12 cellular contexts compared by ENCODE assay signal in the genomic region with DNA sequence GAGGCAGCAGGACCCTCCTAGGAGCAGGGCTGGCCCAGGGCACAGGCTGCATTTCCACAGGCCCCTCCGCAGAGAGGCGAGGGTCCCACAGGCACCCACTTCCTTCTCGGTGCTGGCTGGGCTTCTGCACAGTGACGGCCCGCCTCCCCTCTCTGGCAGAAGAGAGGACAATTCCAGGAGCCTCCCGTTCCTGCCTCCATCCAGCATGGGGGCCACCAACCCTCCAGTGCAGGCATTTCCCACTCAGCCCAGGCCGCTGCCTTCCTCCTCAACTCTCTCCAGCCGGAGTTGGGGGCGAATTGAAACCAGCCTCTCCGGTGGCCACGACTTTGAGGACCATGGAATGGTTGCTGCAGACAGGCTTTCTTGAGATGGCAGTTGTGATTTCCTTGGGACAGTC.
DNase-seq lines count a peak whose midpoint lies in the region; ATAC-seq and TF ChIP-seq lines count a peak whose summit lies in the region.
"Had no signal": no experiment of that assay in that cellular context is flagged by ENCODE, and none has a peak within 500 bp of the region (broad histone marks: within the 10 kb centered on the region; RNA-seq: fewer than 3 reads in every experiment).

No MANE protein-coding gene starts in this region.

- TF ChIP-seq EP300 in sigmoid colon (IDR thresholded peaks at IDR 0.05), result no peak

- H3K27me3 ChIP-seq in BLaER1 (no peaks in the 10 kb centered on the region), RWPE2 (ENCODE audit: insufficient read depth, poor library complexity, severe bottlenecking) (no peaks in the 10 kb centered on the region), sigmoid colon (peaks cover 0 to 10% (median 0%) of the 10 kb centered on the region in 3 donors)

- H3K4me3 ChIP-seq in BLaER1, result no peak overlapping the region
- H3K4me3 ChIP-seq in RWPE2 (ENCODE audit: severe bottlenecking), result no peak overlapping the region
- no peak overlapping the region for H3K4me3 ChIP-seq in sigmoid colon

- H3K36me3 ChIP-seq in BLaER1 (no peaks in the 10 kb centered on the region), RWPE2 (ENCODE audit: low read depth) (no peaks in the 10 kb centered on the region), sigmoid colon (no peaks in the 10 kb centered on the region)

- H3K4me1 ChIP-seq in BLaER1 (peaks cover 54% of the 10 kb centered on the region), RWPE2 (ENCODE audit: insufficient read depth, poor library complexity, severe bottlenecking) (no peaks in the 10 kb centered on the region), sigmoid colon (peaks cover 0 to 4% (median 0%) of the 10 kb centered on the region in 4 donors)
- H3K4me1 ChIP-seq: Caco-2 had no signal

- H3K4me2 ChIP-seq in BLaER1, result peak overlapping the region; percentile 73; the same call in 1 of the 2 replicates

- H3K27ac ChIP-seq in BLaER1 (no peak overlapping the region), RWPE2 (ENCODE audit: poor library complexity, severe bottlenecking) (no peak overlapping the region), sigmoid colon (no peak overlapping the region)

- no peak for TF ChIP-seq CTCF in RWPE2 (IDR thresholded peaks at IDR 0.05; ENCODE audit: poor library complexity, severe bottlenecking)
- no peak for TF ChIP-seq CTCF in sigmoid colon (IDR thresholded peaks at IDR 0.05)

- no peak overlapping the region for H3K9ac ChIP-seq in BLaER1

- H3K9me3 ChIP-seq in BLaER1 (peaks cover 53% of the 10 kb centered on the region), RWPE2 (ENCODE audit: severe bottlenecking) (peaks cover 9% of the 10 kb centered on the region), sigmoid colon (peaks cover 6 to 20% (median 17%) of the 10 kb centered on the region in 4 donors)

- 86 to 92% methylated on average over 11 of the region's 11 CpGs for WGBS in sigmoid colon, 2 donors

- no peak for TF ChIP-seq POLR2A in sigmoid colon (IDR thresholded peaks at IDR 0.05)

- H4K20me1 ChIP-seq in BLaER1, result no peaks in the 10 kb centered on the region

- DNase-seq in RWPE2 (ENCODE audit: low spot score) (peak; percentile 29), left lobe of liver (ENCODE audit: low spot score) (peak; percentile 11), sigmoid colon (peak; percentile 27), DMS 273 (lab: John Stamatoyannopoulos, UW; ENCODE audit: unreplicated experiment) (no peak), kidney glomerular epithelial cell (lab: John Stamatoyannopoulos, UW) (no peak)
- DNase-seq: Caco-2; CD8-positive, alpha-beta memory T cell; DMS53; GF-D8 had no signal

- intact Hi-C loops in sigmoid colon (cut with DNase I), result no loop called here

- ATAC-seq in RWPE2 (ENCODE audit: low read depth), result no peak
- no peak for ATAC-seq in left lobe of liver
- no peak for ATAC-seq in GM18520 (IDR thresholded peaks at IDR 0.05; ENCODE audit: unreplicated experiment)
- ATAC-seq: HCT116 had no signal

Comparison
In these comparisons a context has a peak if more than half of its experiments do, and no peak if none do; other contexts are left out.
1. DNase-seq: peak in RWPE2 (single experiment), left lobe of liver (single experiment) and sigmoid colon (single experiment); none in DMS 273 (single experiment) and kidney glomerular epithelial cell (single experiment).